ENCODE assay signal across 27 cellular contexts in genomic region chr18:12443631-12444030, GRCh38.
"Had no signal": no experiment of that assay in that cellular context is flagged by ENCODE, and none has a peak within 500 bp of the region (broad histone marks: within the 10 kb centered on the region; RNA-seq: fewer than 3 reads in every experiment).

No MANE protein-coding gene starts in this region.

- H3K27me3 ChIP-seq: foreskin keratinocyte, gastroesophageal sphincter, heart left ventricle, hepatocyte, left lung, neutrophil, right lobe of liver, thyroid gland, vagina had no signal

- H3K4me1 ChIP-seq: foreskin keratinocyte, gastroesophageal sphincter, left lung, parathyroid adenoma, right lobe of liver, thyroid gland, vagina had no signal

- H3K4me2 ChIP-seq: hepatocyte had no signal

- H3K27ac ChIP-seq: foreskin keratinocyte, gastroesophageal sphincter, hepatocyte, left lung, neutrophil, parathyroid adenoma, right lobe of liver, thyroid gland, vagina had no signal

- H3K79me2 ChIP-seq: hepatocyte, parathyroid adenoma had no signal

- H3K4me3 Mint-ChIP-seq: endodermal cell; mesothelial cell of epicardium; naive B cell; natural killer cell treated with Interleukin-12 subunit alpha and Interleukin-12 subunit beta and Interleukin-15 and Interleukin-18, amount 100 ng/mL, for 72 hours; neural crest cell; stimulated activated naive CD8-positive, alpha-beta T cell treated with anti-CD3 and anti-CD28 coated beads, Interleukin-15, amount 100 ng/mL, for 72 hours had no signal

- H3K36me3 Mint-ChIP-seq: naive B cell had no signal

- H3K9me3 Mint-ChIP-seq: natural killer cell treated with Interleukin-12 subunit alpha and Interleukin-12 subunit beta and Interleukin-15 and Interleukin-18, amount 100 ng/mL, for 72 hours; stimulated activated naive CD8-positive, alpha-beta T cell treated with anti-CD3 and anti-CD28 coated beads, Interleukin-15, amount 100 ng/mL, for 72 hours had no signal

- H3K4me1 Mint-ChIP-seq: endodermal cell; naive B cell; stimulated activated naive CD8-positive, alpha-beta T cell treated with anti-CD3 and anti-CD28 coated beads, Interleukin-15, amount 100 ng/mL, for 72 hours had no signal

- H3K36me3 ChIP-seq: neutrophil, right lobe of liver, thyroid gland, vagina had no signal

- H3K27me3 Mint-ChIP-seq: naive B cell; natural killer cell treated with Interleukin-12 subunit alpha and Interleukin-12 subunit beta and Interleukin-15 and Interleukin-18, amount 100 ng/mL, for 72 hours; progenitor cell of endocrine pancreas; stimulated activated naive CD8-positive, alpha-beta T cell treated with anti-CD3 and anti-CD28 coated beads, Interleukin-15, amount 100 ng/mL, for 72 hours had no signal

- H2AFZ ChIP-seq: hepatocyte, parathyroid adenoma had no signal

- H3K4me3 ChIP-seq: gastroesophageal sphincter, heart left ventricle, hepatocyte, left lung, mucosa of descending colon, right lobe of liver, thyroid gland, vagina had no signal

- H3K27ac Mint-ChIP-seq: endodermal cell; mesothelial cell of epicardium; naive B cell; natural killer cell treated with Interleukin-12 subunit alpha and Interleukin-12 subunit beta and Interleukin-15 and Interleukin-18, amount 100 ng/mL, for 72 hours; progenitor cell of endocrine pancreas; stimulated activated naive CD8-positive, alpha-beta T cell treated with anti-CD3 and anti-CD28 coated beads, Interleukin-15, amount 100 ng/mL, for 72 hours had no signal

- DNase-seq: effector CD8-positive, alpha-beta T cell; endodermal cell; heart left ventricle; left cardiac atrium; left lung; mucosa of descending colon; naive B cell; right lobe of liver; small intestine; stimulated activated CD4-positive, alpha-beta T cell treated with anti-CD3 and anti-CD28 coated beads, Interleukin-15, amount 100 ng/mL, for 24 hours; stimulated activated CD4-positive, alpha-beta T cell treated with anti-CD3 and anti-CD28 coated beads, Interleukin-2, amount 100 ng/mL, for 48 hours; stimulated activated CD8-positive, alpha-beta memory T cell treated with anti-CD3 and anti-CD28 coated beads, Interleukin-4, amount 100 ng/mL, for 48 hours; stimulated activated naive CD4-positive, alpha-beta T cell; stimulated activated naive CD8-positive, alpha-beta T cell treated with anti-CD3 and anti-CD28 coated beads, Interleukin-15, amount 100 ng/mL, for 72 hours; thyroid gland; trophoblast cell had no signal

- H3K9me3 ChIP-seq: neutrophil, right lobe of liver, thyroid gland had no signal

- ATAC-seq: esophagus mucosa; foreskin keratinocyte; gastroesophageal sphincter; heart left ventricle; left cardiac atrium; left lung; mucosa of descending colon; natural killer cell treated with Interleukin-12 subunit alpha and Interleukin-12 subunit beta and Interleukin-15 and Interleukin-18, amount 100 ng/mL, for 72 hours; stimulated activated naive CD8-positive, alpha-beta T cell treated with anti-CD3 and anti-CD28 coated beads, Interleukin-15, amount 100 ng/mL, for 72 hours had no signal
